12 cellular contexts compared by ENCODE assay signal in the genomic region with DNA sequence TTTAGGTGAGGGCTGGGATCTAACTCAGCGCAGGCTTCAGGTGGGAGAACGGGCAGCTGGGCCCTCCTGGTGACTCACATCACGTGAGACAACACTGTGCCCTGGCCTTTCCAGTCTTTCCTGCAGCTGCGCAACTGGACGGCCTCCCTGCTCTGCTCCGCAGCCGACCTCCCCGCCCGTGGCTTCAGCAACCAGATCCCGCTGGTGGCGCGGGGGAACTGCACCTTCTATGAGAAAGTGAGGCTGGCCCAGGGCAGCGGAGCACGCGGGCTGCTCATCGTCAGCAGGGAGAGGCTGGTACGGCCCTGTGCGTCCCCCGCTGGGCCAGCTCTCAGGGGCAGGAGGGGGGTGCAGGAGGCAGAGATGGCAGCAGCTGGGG. TPM values are rescaled to one million over a fixed set of nuclear protein-coding genes. Genes with fewer than 3 reads are reported as not detected.
DNase-seq lines count a peak whose midpoint lies in the region; ATAC-seq and TF ChIP-seq lines count a peak whose summit lies in the region.
"Had no signal": no experiment of that assay in that cellular context is flagged by ENCODE, and none has a peak within 500 bp of the region (broad histone marks: within the 10 kb centered on the region; RNA-seq: fewer than 3 reads in every experiment).

No MANE protein-coding gene starts in this region.

- H3K9me3 ChIP-seq in DND-41 (ENCODE audit: insufficient read depth, low read length, severe bottlenecking), result no peaks in the 10 kb centered on the region
- H3K9me3 ChIP-seq in ovary, result no peaks in the 10 kb centered on the region

- TF ChIP-seq CTCF in DND-41 (IDR thresholded peaks at IDR 0.05; ENCODE audit: borderline replicate concordance, extremely low read depth, low read length, poor library complexity, severe bottlenecking) (peak; percentile 24), RWPE1 (conservative IDR thresholded peaks at IDR 0.05; ENCODE audit: low read depth) (no peak), fibroblast of pulmonary artery (IDR thresholded peaks at IDR 0.05; ENCODE audit: low read length, missing control alignments) (peak; percentile 29), ovary (IDR thresholded peaks at IDR 0.05) (peak in 2 of 3 donors; percentile 38 to 52)

- peaks cover 0 to 5% (median 0%) of the 10 kb centered on the region in 3 donors for H3K36me3 Mint-ChIP-seq in immature natural killer cell

- no peak for TF ChIP-seq POLR2A in ovary (IDR thresholded peaks at IDR 0.05)

- peaks cover 68% of the 10 kb centered on the region for H3K79me2 ChIP-seq in DND-41 (ENCODE audit: insufficient read depth, low read length)

- peaks cover 79% of the 10 kb centered on the region for H4K20me1 ChIP-seq in DND-41 (ENCODE audit: insufficient read depth, low read length)

- H3K4me1 ChIP-seq in DND-41 (ENCODE audit: insufficient read depth, low read length), result peaks cover 16% of the 10 kb centered on the region
- H3K4me1 ChIP-seq in ovary (ENCODE audit: insufficient read depth), result peaks cover 4% of the 10 kb centered on the region

- intact Hi-C loops in ovary (cut with DNase I), result no loop called here

- no peaks in the 10 kb centered on the region for H3K27me3 Mint-ChIP-seq in stimulated activated naive CD8-positive, alpha-beta T cell treated with anti-CD3 and anti-CD28 coated beads, Interleukin-15, amount 100 ng/mL, for 72 hours
- H3K27me3 Mint-ChIP-seq in immature natural killer cell (ENCODE audit: low read depth in 3 of 3), result peaks cover 0 to 2% (median 0%) of the 10 kb centered on the region in 3 donors

- 29 to 65% (median 50%) methylated on average over 12 to 19 of the region's 19 CpGs for WGBS in ovary, 3 donors

- H3K27me3 ChIP-seq in DND-41 (ENCODE audit: insufficient read depth, low read length, poor library complexity), result no peaks in the 10 kb centered on the region
- H3K27me3 ChIP-seq in ovary, result no peaks in the 10 kb centered on the region

- no peak overlapping the region for H3K4me2 ChIP-seq in DND-41 (ENCODE audit: insufficient read depth, low read length)

- H3K36me3 ChIP-seq in DND-41 (ENCODE audit: insufficient read depth, low read length), result peaks cover 78% of the 10 kb centered on the region
- H3K36me3 ChIP-seq in ovary, result no peaks in the 10 kb centered on the region

- TF ChIP-seq EP300 in ovary (IDR thresholded peaks at IDR 0.05), result no peak

- POLR2A ChIA-PET in RWPE1 (lab: Yijun Ruan, JAX; ENCODE audit: low non-redundant PET), result no interaction called here

- DNase-seq in DND-41, result peak; percentile 37
- no peak for DNase-seq in RWPE1 (ENCODE audit: low spot score)
- DNase-seq in fibroblast of pulmonary artery (ENCODE audit: low read depth), result peak; percentile 69
- DNase-seq in ovary, result peak; percentile 60 to 86 (median 62)
- DNase-seq in stimulated activated naive CD8-positive, alpha-beta T cell treated with anti-CD3 and anti-CD28 coated beads, Interleukin-15, amount 100 ng/mL, for 72 hours, result no peak
- DNase-seq in immature natural killer cell, result no peak
- no peak for DNase-seq in stimulated activated CD4-positive, alpha-beta T cell treated with anti-CD3 and anti-CD28 coated beads, Interleukin-4, amount 100 ng/mL, for 4 hours

- peak; percentile 41; the same call in 1 of the 3 replicates for ATAC-seq in DND-41 (ENCODE audit: insufficient read depth, low read depth)
- no peak for ATAC-seq in stimulated activated naive CD8-positive, alpha-beta T cell treated with anti-CD3 and anti-CD28 coated beads, Interleukin-15, amount 100 ng/mL, for 72 hours
- no peak for ATAC-seq in HG02610 (IDR thresholded peaks at IDR 0.05; ENCODE audit: unreplicated experiment)
- ATAC-seq: Panc1 had no signal

- no peak overlapping the region for H3K27ac Mint-ChIP-seq in stimulated activated naive CD8-positive, alpha-beta T cell treated with anti-CD3 and anti-CD28 coated beads, Interleukin-15, amount 100 ng/mL, for 72 hours
- no peak overlapping the region for H3K27ac Mint-ChIP-seq in immature natural killer cell

- no peak overlapping the region for H3K4me3 Mint-ChIP-seq in stimulated activated naive CD8-positive, alpha-beta T cell treated with anti-CD3 and anti-CD28 coated beads, Interleukin-15, amount 100 ng/mL, for 72 hours
- H3K4me3 Mint-ChIP-seq in immature natural killer cell, result no peak overlapping the region

- peaks cover 11 to 14% of the 10 kb centered on the region in 2 donors for H3K9me3 Mint-ChIP-seq in stimulated activated naive CD8-positive, alpha-beta T cell treated with anti-CD3 and anti-CD28 coated beads, Interleukin-15, amount 100 ng/mL, for 72 hours
- no peaks in the 10 kb centered on the region for H3K9me3 Mint-ChIP-seq in immature natural killer cell

- no peak overlapping the region for H3K27ac ChIP-seq in DND-41 (ENCODE audit: low read length)
- 0 out of 2 replicates have a peak overlapping the region, but pooled peaks have one; percentile 5 for H3K27ac ChIP-seq in RWPE1
- H3K27ac ChIP-seq in ovary, result no peak overlapping the region

- H3K4me3 ChIP-seq in DND-41 (ENCODE audit: low read depth in 1 of 2, low read length in 2 of 2), result no peak overlapping the region
- no peak overlapping the region for H3K4me3 ChIP-seq in fibroblast of pulmonary artery (replicated peaks; ENCODE audit: low read depth, low read length)
- no peak overlapping the region for H3K4me3 ChIP-seq in ovary

- H2AFZ ChIP-seq in DND-41 (ENCODE audit: low read depth, low read length), result no peak overlapping the region

- peaks cover 36% of the 10 kb centered on the region for H3K4me1 Mint-ChIP-seq in stimulated activated naive CD8-positive, alpha-beta T cell treated with anti-CD3 and anti-CD28 coated beads, Interleukin-15, amount 100 ng/mL, for 72 hours
- H3K4me1 Mint-ChIP-seq in immature natural killer cell, result peaks cover 11 to 12% of the 10 kb centered on the region in 2 donors

- H3K9ac ChIP-seq in DND-41 (ENCODE audit: low read depth, low read length), result no peak overlapping the region

- CTCF ChIA-PET in RWPE1 (lab: Yijun Ruan, JAX), result interaction anchor here (0.6 kb wide), 1 partner anchor 271 kb away, joined by 4 read pairs; no protein-coding TSS in a partner anchor

RNA-seq across cellular contexts. Expression of gene SPPL2B, which starts 8.8 kb away (rescaled TPM):
- 10 to 100 TPM; 33.5 to 66.6 (median 48.6) TPM for total RNA-seq in ovary
- polyA plus RNA-seq in ovary (10 to 100 TPM in 1 of 2 donors, 1 to 10 TPM in 1; 1.5 to 39.7 TPM), immature natural killer cell (10 to 100 TPM in 2 of 3 donors, 1 to 10 TPM in 1; 6.9 to 16.4 (median 12.5) TPM)

RNA-seq across cellular contexts. Expression of gene LSM7, which starts 8.9 kb away (rescaled TPM):
- 100 to 1,000 TPM in 2 of 7 donors, 10 to 100 TPM in 5; 59.4 to 159 (median 79.6) TPM for total RNA-seq in ovary
- polyA plus RNA-seq in ovary, result 100 to 1,000 TPM in 1 of 2 donors, 10 to 100 TPM in 1; 31.8 to 196 TPM
- polyA plus RNA-seq in immature natural killer cell, result 100 to 1,000 TPM; 163 to 285 (median 170) TPM

RNA-seq across cellular contexts. Expression of gene TMPRSS9, which starts 22.7 kb away (rescaled TPM):
- total RNA-seq in ovary, result under 1 TPM in 6 of 7 donors, not detected in 1; 0.07 to 0.51 (median 0.23) TPM
- polyA plus RNA-seq in ovary (under 1 TPM; 0.05 to 0.13 TPM), immature natural killer cell (not detected)
- total RNA-seq: Daoy, endothelial cell of umbilical vein, myocyte had no signal
- polyA plus RNA-seq: endothelial cell of umbilical vein had no signal

RNA-seq across cellular contexts. Expression of gene LINGO3, which starts 29.4 kb away (rescaled TPM):
- total RNA-seq in ovary, result not detected
- polyA plus RNA-seq in ovary (not detected), immature natural killer cell (10 to 100 TPM in 1 of 3 donors, 1 to 10 TPM in 2; 2.7 to 13.2 (median 2.7) TPM)
- total RNA-seq: endothelial cell of umbilical vein, myocyte had no signal
- polyA plus RNA-seq: endothelial cell of umbilical vein had no signal

RNA-seq across cellular contexts. Expression of gene PEAK3, which starts 55.3 kb away (rescaled TPM):
- total RNA-seq in ovary, result under 1 TPM in 5 of 7 donors, not detected in 2; 0.11 to 0.62 (median 0.35) TPM
- polyA plus RNA-seq in ovary (under 1 TPM in 1 of 2 donors, not detected in 1; 0.10 TPM), immature natural killer cell (10 to 100 TPM in 1 of 3 donors, 1 to 10 TPM in 1, under 1 TPM in 1; 0.96 to 10.8 (median 2.5) TPM)
- total RNA-seq: Daoy, endothelial cell of umbilical vein had no signal

Comparison
In these comparisons a context has a peak if more than half of its experiments do, and no peak if none do; other contexts are left out.
1. DNase-seq: peak in DND-41 (single experiment), fibroblast of pulmonary artery (single experiment) and ovary (5 of 5); none in RWPE1 (single experiment), stimulated activated naive CD8-positive, alpha-beta T cell treated with anti-CD3 and anti-CD28 coated beads, Interleukin-15, amount 100 ng/mL, for 72 hours (0 of 2), immature natural killer cell (0 of 3) and stimulated activated CD4-positive, alpha-beta T cell treated with anti-CD3 and anti-CD28 coated beads, Interleukin-4, amount 100 ng/mL, for 4 hours (0 of 2).